In genomic region chr2:99335911-99336779, GRCh38 we compare ENCODE assay signal across 8 cellular contexts. TPM values are rescaled to one million over a fixed set of nuclear protein-coding genes. Genes with fewer than 3 reads are reported as not detected.
DNase-seq lines count a peak whose midpoint lies in the region; ATAC-seq and TF ChIP-seq lines count a peak whose summit lies in the region.

A gene with protein sequence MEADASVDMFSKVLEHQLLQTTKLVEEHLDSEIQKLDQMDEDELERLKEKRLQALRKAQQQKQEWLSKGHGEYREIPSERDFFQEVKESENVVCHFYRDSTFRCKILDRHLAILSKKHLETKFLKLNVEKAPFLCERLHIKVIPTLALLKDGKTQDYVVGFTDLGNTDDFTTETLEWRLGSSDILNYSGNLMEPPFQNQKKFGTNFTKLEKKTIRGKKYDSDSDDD (minus strand): TSS chr2:99336333. CDS start chr2:99333210, 3,123 bp downstream.

- no peak for TF ChIP-seq POLR2A in lower leg skin (IDR thresholded peaks at IDR 0.05)

- no peak within 1 kb of the TSS for H3K27ac Mint-ChIP-seq in CD4-positive, alpha-beta T cell

- peaks cover 29% of the 10 kb centered on the region for H3K4me1 Mint-ChIP-seq in CD4-positive, alpha-beta T cell (ENCODE audit: low read depth)

- H3K27me3 Mint-ChIP-seq in CD4-positive, alpha-beta T cell: no peaks in the 10 kb centered on the region

- CTCF ChIA-PET in CD4-positive, alpha-beta T cell (lab: Charles Lee): interaction anchor here (0.6 to 2.4 kb wide), 16 partner anchors 10 to 731 kb away, joined by 3 to 11 read pairs (median 4); partner anchors contain the start of genes C2orf15, COA5, LIPT1 and MITD1

- no peak for TF ChIP-seq CTCF in CD4-positive, alpha-beta T cell (IDR thresholded peaks at IDR 0.05)
- TF ChIP-seq CTCF in lower leg skin (IDR thresholded peaks at IDR 0.05): no peak

- POLR2A ChIA-PET in CD4-positive, alpha-beta T cell (lab: Charles Lee): interaction anchor here (0.7 to 3.8 kb wide), 10 partner anchors 9 to 1333 kb away, joined by 3 to 33 read pairs (median 10); partner anchors contain the start of genes C2orf15, LIPT1, MITD1 and MRPL30

- intact Hi-C loops in CD4-positive, alpha-beta T cell (cut with DNase I, micrococcal nuclease): loop anchor here (1.0 to 10.0 kb wide), 4 partner anchors 155 to 1691 kb away; partner anchors contain the start of genes MITD1 (in 2 of the 2), MRPL30 (in 2 of the 2), C2orf15 (in 1 of the 2) and COX5B (in 1 of the 2)
- intact Hi-C loops in lower leg skin (cut with DNase I; ENCODE audit: low total_unique reads): no loop called here

- H3K36me3 Mint-ChIP-seq in CD4-positive, alpha-beta T cell (ENCODE audit: low read depth): peaks cover 21% of the 10 kb centered on the region

- peak; percentile 83 for ATAC-seq in CD4-positive, alpha-beta T cell (ENCODE audit: poor library complexity)
- ATAC-seq in GM19452 (IDR thresholded peaks at IDR 0.05; ENCODE audit: unreplicated experiment) (peak; percentile 71), HG03575 (IDR thresholded peaks at IDR 0.05; ENCODE audit: extremely low read depth, insufficient number of reproducible peaks, low FRiP score, unreplicated experiment) (peak; percentile 43)

- WGBS in lower leg skin, 2 donors: 0 to 1% methylated on average over 37 to 47 of the region's 59 CpGs

- H3K27me3 ChIP-seq in CD4-positive, alpha-beta T cell (ENCODE audit: control insufficient read depth, insufficient read depth, low read length): no peaks in the 10 kb centered on the region

- peak within 1 kb of the TSS; percentile 79 for H3K27ac ChIP-seq in CD4-positive, alpha-beta T cell (ENCODE audit: low read depth, low read length)

- DNase-seq in CD4-positive, alpha-beta T cell: peak; percentile 94 to 97 (median 96)
- peak; percentile 100 for DNase-seq in NCI-H82 (lab: John Stamatoyannopoulos, UW)
- DNase-seq in activated CD4-positive, alpha-beta T cell treated with anti-CD3 and anti-CD28 coated beads, Interleukin-2, amount 50 U/mL, for 48 hours: peak; percentile 96 to 98
- peak; percentile 98 for DNase-seq in ecto neural progenitor cell (ENCODE audit: low spot score)
- peak; percentile 99 for DNase-seq in lower leg skin (ENCODE audit: low spot score in 2 of 2)
- DNase-seq in stimulated activated CD4-positive, alpha-beta T cell treated with anti-CD3 and anti-CD28 coated beads, Interleukin-4, amount 100 ng/mL, for 48 hours (ENCODE audit: low read depth in 2 of 2): peak; percentile 93 to 98

- no peak within 1 kb of the TSS for H3K4me3 Mint-ChIP-seq in CD4-positive, alpha-beta T cell

- no peaks in the 10 kb centered on the region for H3K9me3 ChIP-seq in CD4-positive, alpha-beta T cell (ENCODE audit: control insufficient read depth, low read length)

- H3K9me3 Mint-ChIP-seq in CD4-positive, alpha-beta T cell: no peaks in the 10 kb centered on the region

- H3K4me3 ChIP-seq in lower leg skin (ENCODE audit: low read depth, poor library complexity, severe bottlenecking): peak within 1 kb of the TSS; percentile 77

RNA-seq across cellular contexts. Expression of the gene that starts here (rescaled TPM):
- 1 to 10 TPM; 8.3 TPM for total RNA-seq in CD4-positive, alpha-beta T cell
- 10 to 100 TPM; 22.8 to 36.5 (median 33.1) TPM for total RNA-seq in lower leg skin

Comparison
In these comparisons a context has a peak if more than half of its experiments do, and no peak if none do; other contexts are left out.
1. Peak in every context shown above with its lines: DNase-seq, ATAC-seq, H3K4me3 ChIP-seq and H3K27ac ChIP-seq.